11 cellular contexts compared by ENCODE assay signal in genomic region chr9:109035684-109036423, GRCh38. TPM values are rescaled to one million over a fixed set of nuclear protein-coding genes. Genes with fewer than 3 reads are reported as not detected.
DNase-seq lines count a peak whose midpoint lies in the region; ATAC-seq, FAIRE-seq and TF ChIP-seq lines count a peak whose summit lies in the region.
"Had no signal": no experiment of that assay in that cellular context is flagged by ENCODE, and none has a peak within 500 bp of the region (broad histone marks: within the 10 kb centered on the region; RNA-seq: fewer than 3 reads in every experiment).

No MANE protein-coding gene starts in this region.

- no peaks in the 10 kb centered on the region for H3K9me3 Mint-ChIP-seq in chondrocyte (ENCODE audit: low read depth)
- no peaks in the 10 kb centered on the region for H3K9me3 Mint-ChIP-seq in activated T-cell treated with anti-CD3 and anti-CD28 coated beads, Interleukin-2, amount 50 U/mL, for 72 hours

- H3K9me3 ChIP-seq in A549 (no peaks in the 10 kb centered on the region), MG63 (no peaks in the 10 kb centered on the region), lower lobe of right lung (no peaks in the 10 kb centered on the region)
- H3K9me3 ChIP-seq: BE2C had no signal

- POLR2A ChIA-PET in A549 (lab: Yijun Ruan, JAX), result no interaction called here

- H3K27ac Mint-ChIP-seq in chondrocyte (ENCODE audit: unreplicated experiment), result peak overlapping the region; percentile 88
- no peak overlapping the region for H3K27ac Mint-ChIP-seq in activated T-cell treated with anti-CD3 and anti-CD28 coated beads, Interleukin-2, amount 50 U/mL, for 72 hours
- H3K27ac Mint-ChIP-seq: activated CD8-positive, alpha-beta memory T cell treated with anti-CD3 and anti-CD28 coated beads, Interleukin-2, amount 10 ng/mL, durations not matched to agents 7 days and 5 days had no signal

- no peaks in the 10 kb centered on the region for H3K27me3 Mint-ChIP-seq in chondrocyte (ENCODE audit: low read depth)
- H3K27me3 Mint-ChIP-seq in activated T-cell treated with anti-CD3 and anti-CD28 coated beads, Interleukin-2, amount 50 U/mL, for 72 hours (ENCODE audit: low read depth), result no peaks in the 10 kb centered on the region
- H3K27me3 Mint-ChIP-seq: activated CD8-positive, alpha-beta memory T cell treated with anti-CD3 and anti-CD28 coated beads, Interleukin-2, amount 10 ng/mL, durations not matched to agents 7 days and 5 days had no signal

- FAIRE-seq in A549 (lab: Jason Lieb, UNC), result no peak

- H3K4me2 ChIP-seq in A549, result peak overlapping the region; percentile 47

- WGBS in A549 (ENCODE audit: missing lambda C conversion rate), result 8% methylated on average over 2 of the region's 2 CpGs

- CTCF ChIA-PET in A549 (lab: Yijun Ruan, JAX), result interaction anchor here (1.0 to 1.9 kb wide), 2 partner anchors 14 to 29 kb away, joined by 4 read pairs; no protein-coding TSS in a partner anchor

- peaks cover 27% of the 10 kb centered on the region for H3K4me1 Mint-ChIP-seq in chondrocyte (ENCODE audit: low read depth)
- no peaks in the 10 kb centered on the region for H3K4me1 Mint-ChIP-seq in activated T-cell treated with anti-CD3 and anti-CD28 coated beads, Interleukin-2, amount 50 U/mL, for 72 hours (ENCODE audit: low read depth)
- H3K4me1 Mint-ChIP-seq: activated CD8-positive, alpha-beta memory T cell treated with anti-CD3 and anti-CD28 coated beads, Interleukin-2, amount 10 ng/mL, durations not matched to agents 7 days and 5 days had no signal

- no peak overlapping the region for H3K4me3 Mint-ChIP-seq in chondrocyte (ENCODE audit: unreplicated experiment)
- no peak overlapping the region for H3K4me3 Mint-ChIP-seq in activated T-cell treated with anti-CD3 and anti-CD28 coated beads, Interleukin-2, amount 50 U/mL, for 72 hours
- H3K4me3 Mint-ChIP-seq: activated CD8-positive, alpha-beta memory T cell treated with anti-CD3 and anti-CD28 coated beads, Interleukin-2, amount 10 ng/mL, durations not matched to agents 7 days and 5 days had no signal

- TF ChIP-seq CTCF in A549 (IDR thresholded peaks at IDR 0.05) (no peak), chondrocyte (IDR thresholded peaks at IDR 0.05) (no peak), lower lobe of right lung (IDR thresholded peaks at IDR 0.05) (no peak), dorsolateral prefrontal cortex (IDR thresholded peaks at IDR 0.05 in 54 of 56, conservative IDR thresholded peaks at IDR 0.05 in 2 of 56; ENCODE audit: low read depth in 1 of 56, partially characterized antibody in 56 of 56) (no peak)

- H3K27ac ChIP-seq in A549 (peak overlapping the region; percentile 78 to 86), lower lobe of right lung (no peak overlapping the region), dorsolateral prefrontal cortex (peak overlapping the region in 12 of 59 donors; percentile 2 to 65 (median 21))

- intact Hi-C loops in lower lobe of right lung (cut with DNase I) (no loop called here), dorsolateral prefrontal cortex (cut with DNase I) (no loop called here)

- peaks cover 7% of the 10 kb centered on the region for H3K36me3 Mint-ChIP-seq in chondrocyte (ENCODE audit: low read depth)
- peaks cover 3 to 19% of the 10 kb centered on the region in 2 donors for H3K36me3 Mint-ChIP-seq in activated T-cell treated with anti-CD3 and anti-CD28 coated beads, Interleukin-2, amount 50 U/mL, for 72 hours (ENCODE audit: insufficient read depth in 2 of 2)

- TF ChIP-seq POLR2A in A549 (IDR thresholded peaks at IDR 0.05; ENCODE audit: low read length), result no peak

- peak in 1 of 2 experiments; percentile 2; a peak in 1 of 5 replicates for TF ChIP-seq RAD21 in A549 (conservative IDR thresholded peaks at IDR 0.05 in 1 of 2, IDR thresholded peaks at IDR 0.05 in 1 of 2)

- H3K36me3 ChIP-seq in MG63, result peaks cover 38% of the 10 kb centered on the region
- H3K36me3 ChIP-seq in lower lobe of right lung, result peaks cover 72% of the 10 kb centered on the region

- TF ChIP-seq EP300 in A549 (IDR thresholded peaks at IDR 0.05), result peak; percentile 83 to 87; a peak in 4 of 5 replicates

- H3K4me1 ChIP-seq in A549 (peaks cover 79% of the 10 kb centered on the region), lower lobe of right lung (peaks cover 17% of the 10 kb centered on the region)
- H3K4me1 ChIP-seq: BE2C had no signal

- H3K4me3 ChIP-seq in A549 (no peak overlapping the region), MG63 (no peak overlapping the region), lower lobe of right lung (no peak overlapping the region), dorsolateral prefrontal cortex (no peak overlapping the region)

- DNase-seq in A549 (ENCODE audit: low read depth in 1 of 2, low spot score in 1 of 2) (peak; percentile 50 to 80), MG63 (peak; percentile 77), chondrocyte (ENCODE audit: low spot score) (no peak), lower lobe of right lung (no peak), dorsolateral prefrontal cortex (no peak), SKM-1 (lab: John Stamatoyannopoulos, UW; ENCODE audit: unreplicated experiment) (no peak)
- no peak for DNase-seq in activated T-cell treated with anti-CD3 and anti-CD28 coated beads, Interleukin-2, amount 50 U/mL, for 72 hours
- DNase-seq: activated CD8-positive, alpha-beta memory T cell treated with anti-CD3 and anti-CD28 coated beads, Interleukin-2, amount 10 ng/mL, durations not matched to agents 7 days and 5 days; BE2C; NK-92 treated with Interleukin-12 subunit alpha and Interleukin-12 subunit beta, amount 100 ng/mL, for 24 hours had no signal

- ATAC-seq in A549 (peak; percentile 84 to 85), lower lobe of right lung (peak; percentile 74 to 95), HG03520 (IDR thresholded peaks at IDR 0.05; ENCODE audit: unreplicated experiment) (no peak)
- ATAC-seq in activated T-cell treated with anti-CD3 and anti-CD28 coated beads, Interleukin-2, amount 50 U/mL, for 72 hours (replicated peaks in 1 of 2), result no peak
- ATAC-seq: activated CD8-positive, alpha-beta memory T cell treated with anti-CD3 and anti-CD28 coated beads, Interleukin-2, amount 10 ng/mL, durations not matched to agents 7 days and 5 days had no signal

- H3K27me3 ChIP-seq in MG63 (no peaks in the 10 kb centered on the region), lower lobe of right lung (ENCODE audit: low read depth) (no peaks in the 10 kb centered on the region), dorsolateral prefrontal cortex (no peaks in the 10 kb centered on the region)
- H3K27me3 ChIP-seq: BE2C had no signal

TF ChIP-seq in A549, 52 proteins besides CTCF, POLR2A, EP300 and RAD21 (continues in another document):
- 0 out of 2 replicates have a peak, but pooled peaks have one; percentile 40 for TF ChIP-seq PBX3 (IDR thresholded peaks at IDR 0.05)
- TF ChIP-seq CBX8 (IDR thresholded peaks at IDR 0.05), result no peak
- TF ChIP-seq FOSL2 (IDR thresholded peaks at IDR 0.05), result peak; percentile 91
- peak; percentile 88 for TF ChIP-seq FOSL2 (CRISPR knock-in tag; IDR thresholded peaks at IDR 0.05)
- TF ChIP-seq GATA3 (IDR thresholded peaks at IDR 0.05; ENCODE audit: borderline replicate concordance), result peak; percentile 95
- TF ChIP-seq JUN (IDR thresholded peaks at IDR 0.05), result peak; percentile 85 to 88; a peak in 4 of 5 replicates
- peak; percentile 95 for TF ChIP-seq JUNB (IDR thresholded peaks at IDR 0.05)
- TF ChIP-seq HMGXB4 (CRISPR knock-in tag; IDR thresholded peaks at IDR 0.05; ENCODE audit: borderline replicate concordance), result no peak
- TF ChIP-seq SMC3 (IDR thresholded peaks at IDR 0.05), result no peak
- no peak for TF ChIP-seq MAFK (IDR thresholded peaks at IDR 0.05; ENCODE audit: partially characterized antibody)
- TF ChIP-seq, protein P1, sequence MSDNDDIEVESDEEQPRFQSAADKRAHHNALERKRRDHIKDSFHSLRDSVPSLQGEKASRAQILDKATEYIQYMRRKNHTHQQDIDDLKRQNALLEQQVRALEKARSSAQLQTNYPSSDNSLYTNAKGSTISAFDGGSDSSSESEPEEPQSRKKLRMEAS (IDR thresholded peaks at IDR 0.05), result peak; percentile 63
- TF ChIP-seq RNF2 (IDR thresholded peaks at IDR 0.05; ENCODE audit: borderline replicate concordance, low read depth), result no peak
- TF ChIP-seq CEBPB (IDR thresholded peaks at IDR 0.05), result peak; percentile 65 to 87; a peak in 3 of 4 replicates

RNA-seq across cellular contexts. Expression of gene CTNNAL1, which starts 22.6 kb away (rescaled TPM):
- polyA plus RNA-seq in A549 (2011; rRNA removed), result 42.5 and 63.6 TPM in 2 replicates
- 21.6 and 25.3 TPM in 2 replicates for polyA plus RNA-seq in A549 (2012; cell fraction: cytosol; rRNA removed)
- polyA plus RNA-seq in A549 (2012; cell fraction: nucleus; rRNA removed), result 7.2 and 11.1 TPM in 2 replicates
- 43.8 to 61.3 TPM (median 48.8 TPM) in 3 replicates for polyA plus RNA-seq in A549 (2017; fragmentation: RNase III; extraction: RNeasy Plus Mini Kit Qiagen cat#74134 plus additional on column Dnase treatment)
- 6.0 and 7.1 TPM in 2 replicates for polyA minus RNA-seq in A549 (2011; rRNA and poly(A)+ RNA removed)
- total RNA-seq in MG63 (2014; rRNA removed; shearing (Covaris generic); ENCODE audit: low replicate concordance), result 84.5 and 157 TPM in 2 replicates
- total RNA-seq in chondrocyte, result 24.9 to 31.9 TPM (median 25.9 TPM) in 3 replicates
- 35.2 TPM for total RNA-seq in lower lobe of right lung
- total RNA-seq in activated T-cell treated with anti-CD3 and anti-CD28 coated beads, Interleukin-2, amount 50 U/mL, for 72 hours, result 10 to 100 TPM; 17.9 to 22.1 TPM
- 10 to 100 TPM in 119 of 120 experiments, 1 to 10 TPM in 1; 7.8 to 37.8 (median 17.6) TPM for total RNA-seq in dorsolateral prefrontal cortex

Comparison
In these comparisons a context has a peak if more than half of its experiments do, and no peak if none do; other contexts are left out.
1. ATAC-seq: peak in A549 (2 of 2) and lower lobe of right lung (2 of 2); none in HG03520 (single experiment) and activated T-cell treated with anti-CD3 and anti-CD28 coated beads, Interleukin-2, amount 50 U/mL, for 72 hours (0 of 2).
2. DNase-seq: peak in A549 (2 of 2) and MG63 (single experiment); none in chondrocyte (single experiment), lower lobe of right lung (single experiment), activated T-cell treated with anti-CD3 and anti-CD28 coated beads, Interleukin-2, amount 50 U/mL, for 72 hours (0 of 2), dorsolateral prefrontal cortex (0 of 10) and SKM-1 (single experiment).